1 cellular context compared by ENCODE assay signal in the genomic region with DNA sequence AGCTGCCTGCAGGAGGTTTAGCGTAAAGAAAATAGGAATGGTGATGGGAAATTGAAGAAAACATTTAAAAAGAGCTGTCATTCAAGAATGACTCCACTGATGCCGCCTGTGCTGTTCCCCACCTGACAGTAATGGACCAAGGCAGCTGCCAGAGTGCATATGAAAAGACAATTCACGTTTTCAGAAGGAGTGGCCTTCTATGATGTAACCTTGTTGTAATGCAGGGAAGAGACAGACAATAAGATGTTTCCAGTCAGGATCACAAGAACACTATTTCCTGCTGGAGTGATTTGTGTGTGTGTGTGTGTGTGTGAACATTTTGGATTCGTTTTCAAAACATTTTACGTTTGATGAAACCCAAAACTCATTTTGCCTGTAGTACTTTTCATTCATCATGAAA.
TF ChIP-seq lines count a peak whose summit lies in the region.

No MANE protein-coding gene starts in this region.

TF ChIP-seq in K562, 482 proteins besides CTCF, POLR2A, EP300 and RAD21 (continued from another document and continues in another):
- TF ChIP-seq, protein P1, sequence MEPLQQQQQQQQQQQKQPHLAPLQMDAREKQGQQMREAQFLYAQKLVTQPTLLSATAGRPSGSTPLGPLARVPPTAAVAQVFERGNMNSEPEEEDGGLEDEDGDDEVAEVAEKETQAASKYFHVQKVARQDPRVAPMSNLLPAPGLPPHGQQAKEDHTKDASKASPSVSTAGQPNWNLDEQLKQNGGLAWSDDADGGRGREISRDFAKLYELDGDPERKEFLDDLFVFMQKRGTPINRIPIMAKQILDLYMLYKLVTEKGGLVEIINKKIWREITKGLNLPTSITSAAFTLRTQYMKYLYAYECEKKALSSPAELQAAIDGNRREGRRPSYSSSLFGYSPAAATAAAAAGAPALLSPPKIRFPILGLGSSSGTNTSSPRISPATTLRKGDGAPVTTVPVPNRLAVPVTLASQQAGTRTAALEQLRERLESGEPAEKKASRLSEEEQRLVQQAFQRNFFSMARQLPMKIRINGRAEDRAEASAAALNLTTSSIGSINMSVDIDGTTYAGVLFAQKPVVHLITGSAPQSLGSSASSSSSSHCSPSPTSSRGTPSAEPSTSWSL (CRISPR knock-in tag; IDR thresholded peaks at IDR 0.05; ENCODE audit: borderline replicate concordance), result no peak
- TF ChIP-seq LEF1 (IDR thresholded peaks at IDR 0.05) (peak; percentile 16; the same call in 1 of the 2 replicates), SP2 (IDR thresholded peaks at IDR 0.05; ENCODE audit: extremely low read depth, low read depth, low read length, poor library complexity, severe bottlenecking) (no peak), ZNF121 (CRISPR knock-in tag; conservative IDR thresholded peaks at IDR 0.05) (no peak), ZBTB8A (IDR thresholded peaks at IDR 0.05; ENCODE audit: partially characterized antibody) (no peak), ZNF3 (CRISPR knock-in tag; IDR thresholded peaks at IDR 0.05) (no peak), ZNF347 (CRISPR knock-in tag; IDR thresholded peaks at IDR 0.05; ENCODE audit: low read depth) (no peak), CHD2 (IDR thresholded peaks at IDR 0.05; ENCODE audit: low read depth, low read length) (no peak), CEBPG (CRISPR knock-in tag; IDR thresholded peaks at IDR 0.05) (no peak), CEBPG (tag; conservative IDR thresholded peaks at IDR 0.05 in 1 of 2, IDR thresholded peaks at IDR 0.05 in 1 of 2) (peak in 1 of 2 experiments; percentile 83; a peak in 2 of 4 replicates), NR2F6 (CRISPR knock-in tag; IDR thresholded peaks at IDR 0.05) (no peak), RBFOX2 (IDR thresholded peaks at IDR 0.05; ENCODE audit: low read depth, low read length) (0 out of 2 replicates have a peak, but pooled peaks have one; percentile 32), XRCC4 (IDR thresholded peaks at IDR 0.05; ENCODE audit: extremely low read depth, insufficient read depth, insufficient read length) (no peak), ZNF639 (CRISPR knock-in tag; conservative IDR thresholded peaks at IDR 0.05 in 1 of 2, IDR thresholded peaks at IDR 0.05 in 1 of 2) (no peak), YY1 (IDR thresholded peaks at IDR 0.05; ENCODE audit: borderline replicate concordance in 1 of 3, control insufficient read depth in 1 of 3, extremely low read depth in 1 of 3, insufficient read depth in 3 of 3, insufficient read length in 1 of 3, insufficient replicate concordance in 2 of 3, low read depth in 1 of 3, low read length in 2 of 3) (no peak), ZNF175 (CRISPR knock-in tag; IDR thresholded peaks at IDR 0.05; ENCODE audit: low read depth) (peak; percentile 70), PCBP2 (IDR thresholded peaks at IDR 0.05; ENCODE audit: low read depth, low read length, poor library complexity, severe bottlenecking) (no peak), NFRKB (IDR thresholded peaks at IDR 0.05; ENCODE audit: low read depth) (no peak), RBM22 (IDR thresholded peaks at IDR 0.05; ENCODE audit: low read depth, low read length, poor library complexity, severe bottlenecking) (no peak), DACH1 (IDR thresholded peaks at IDR 0.05; ENCODE audit: partially characterized antibody) (no peak), HIVEP1 (CRISPR knock-in tag; IDR thresholded peaks at IDR 0.05) (no peak), NR1H2 (CRISPR knock-in tag; IDR thresholded peaks at IDR 0.05) (no peak), MAFF (IDR thresholded peaks at IDR 0.05; ENCODE audit: low read length) (no peak), ZBED1 (IDR thresholded peaks at IDR 0.05) (no peak), ZNF76 (CRISPR knock-in tag; IDR thresholded peaks at IDR 0.05; ENCODE audit: borderline replicate concordance) (no peak), SMARCA4 (IDR thresholded peaks at IDR 0.05) (no peak), FOXM1 (IDR thresholded peaks at IDR 0.05; ENCODE audit: low read depth) (no peak), FOXM1 (CRISPR knock-in tag; IDR thresholded peaks at IDR 0.05; ENCODE audit: low read depth) (no peak), MTA3 (IDR thresholded peaks at IDR 0.05; ENCODE audit: borderline replicate concordance) (no peak), THRB (CRISPR knock-in tag; conservative IDR thresholded peaks at IDR 0.05) (no peak), JUNB (CRISPR knock-in tag; conservative IDR thresholded peaks at IDR 0.05) (no peak), MBD2 (IDR thresholded peaks at IDR 0.05; ENCODE audit: borderline replicate concordance, low read depth) (no peak), MECOM (CRISPR knock-in tag; IDR thresholded peaks at IDR 0.05) (0 out of 2 replicates have a peak, but pooled peaks have one; percentile 44), SAFB (IDR thresholded peaks at IDR 0.05; ENCODE audit: borderline replicate concordance, low read depth, low read length) (no peak), PCBP1 (IDR thresholded peaks at IDR 0.05; ENCODE audit: low read depth, low read length, poor library complexity, severe bottlenecking) (no peak), ZNF239 (CRISPR knock-in tag; IDR thresholded peaks at IDR 0.05) (no peak), NCOA6 (IDR thresholded peaks at IDR 0.05) (no peak)
- TF ChIP-seq, protein P2, sequence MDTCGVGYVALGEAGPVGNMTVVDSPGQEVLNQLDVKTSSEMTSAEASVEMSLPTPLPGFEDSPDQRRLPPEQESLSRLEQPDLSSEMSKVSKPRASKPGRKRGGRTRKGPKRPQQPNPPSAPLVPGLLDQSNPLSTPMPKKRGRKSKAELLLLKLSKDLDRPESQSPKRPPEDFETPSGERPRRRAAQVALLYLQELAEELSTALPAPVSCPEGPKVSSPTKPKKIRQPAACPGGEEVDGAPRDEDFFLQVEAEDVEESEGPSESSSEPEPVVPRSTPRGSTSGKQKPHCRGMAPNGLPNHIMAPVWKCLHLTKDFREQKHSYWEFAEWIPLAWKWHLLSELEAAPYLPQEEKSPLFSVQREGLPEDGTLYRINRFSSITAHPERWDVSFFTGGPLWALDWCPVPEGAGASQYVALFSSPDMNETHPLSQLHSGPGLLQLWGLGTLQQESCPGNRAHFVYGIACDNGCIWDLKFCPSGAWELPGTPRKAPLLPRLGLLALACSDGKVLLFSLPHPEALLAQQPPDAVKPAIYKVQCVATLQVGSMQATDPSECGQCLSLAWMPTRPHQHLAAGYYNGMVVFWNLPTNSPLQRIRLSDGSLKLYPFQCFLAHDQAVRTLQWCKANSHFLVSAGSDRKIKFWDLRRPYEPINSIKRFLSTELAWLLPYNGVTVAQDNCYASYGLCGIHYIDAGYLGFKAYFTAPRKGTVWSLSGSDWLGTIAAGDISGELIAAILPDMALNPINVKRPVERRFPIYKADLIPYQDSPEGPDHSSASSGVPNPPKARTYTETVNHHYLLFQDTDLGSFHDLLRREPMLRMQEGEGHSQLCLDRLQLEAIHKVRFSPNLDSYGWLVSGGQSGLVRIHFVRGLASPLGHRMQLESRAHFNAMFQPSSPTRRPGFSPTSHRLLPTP (IDR thresholded peaks at IDR 0.05; ENCODE audit: borderline replicate concordance, extremely low read depth, insufficient read length), result no peak
- TF ChIP-seq, protein P3, sequence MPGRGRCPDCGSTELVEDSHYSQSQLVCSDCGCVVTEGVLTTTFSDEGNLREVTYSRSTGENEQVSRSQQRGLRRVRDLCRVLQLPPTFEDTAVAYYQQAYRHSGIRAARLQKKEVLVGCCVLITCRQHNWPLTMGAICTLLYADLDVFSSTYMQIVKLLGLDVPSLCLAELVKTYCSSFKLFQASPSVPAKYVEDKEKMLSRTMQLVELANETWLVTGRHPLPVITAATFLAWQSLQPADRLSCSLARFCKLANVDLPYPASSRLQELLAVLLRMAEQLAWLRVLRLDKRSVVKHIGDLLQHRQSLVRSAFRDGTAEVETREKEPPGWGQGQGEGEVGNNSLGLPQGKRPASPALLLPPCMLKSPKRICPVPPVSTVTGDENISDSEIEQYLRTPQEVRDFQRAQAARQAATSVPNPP (IDR thresholded peaks at IDR 0.05; ENCODE audit: borderline replicate concordance, insufficient read depth, insufficient read length), result no peak
- TF ChIP-seq, protein P4, sequence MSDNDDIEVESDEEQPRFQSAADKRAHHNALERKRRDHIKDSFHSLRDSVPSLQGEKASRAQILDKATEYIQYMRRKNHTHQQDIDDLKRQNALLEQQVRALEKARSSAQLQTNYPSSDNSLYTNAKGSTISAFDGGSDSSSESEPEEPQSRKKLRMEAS (CRISPR knock-in tag; IDR thresholded peaks at IDR 0.05), result no peak
- TF ChIP-seq, protein P5, sequence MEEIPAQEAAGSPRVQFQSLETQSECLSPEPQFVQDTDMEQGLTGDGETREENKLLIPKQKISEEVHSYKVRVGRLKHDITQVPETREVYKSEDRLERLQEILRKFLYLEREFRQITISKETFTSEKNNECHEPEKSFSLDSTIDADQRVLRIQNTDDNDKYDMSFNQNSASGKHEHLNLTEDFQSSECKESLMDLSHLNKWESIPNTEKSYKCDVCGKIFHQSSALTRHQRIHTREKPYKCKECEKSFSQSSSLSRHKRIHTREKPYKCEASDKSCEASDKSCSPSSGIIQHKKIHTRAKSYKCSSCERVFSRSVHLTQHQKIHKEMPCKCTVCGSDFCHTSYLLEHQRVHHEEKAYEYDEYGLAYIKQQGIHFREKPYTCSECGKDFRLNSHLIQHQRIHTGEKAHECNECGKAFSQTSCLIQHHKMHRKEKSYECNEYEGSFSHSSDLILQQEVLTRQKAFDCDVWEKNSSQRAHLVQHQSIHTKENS (CRISPR knock-in tag; IDR thresholded peaks at IDR 0.05), result no peak
- TF ChIP-seq, protein P6, sequence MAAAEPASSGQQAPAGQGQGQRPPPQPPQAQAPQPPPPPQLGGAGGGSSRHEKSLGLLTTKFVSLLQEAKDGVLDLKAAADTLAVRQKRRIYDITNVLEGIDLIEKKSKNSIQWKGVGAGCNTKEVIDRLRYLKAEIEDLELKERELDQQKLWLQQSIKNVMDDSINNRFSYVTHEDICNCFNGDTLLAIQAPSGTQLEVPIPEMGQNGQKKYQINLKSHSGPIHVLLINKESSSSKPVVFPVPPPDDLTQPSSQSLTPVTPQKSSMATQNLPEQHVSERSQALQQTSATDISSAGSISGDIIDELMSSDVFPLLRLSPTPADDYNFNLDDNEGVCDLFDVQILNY (CRISPR knock-in tag; IDR thresholded peaks at IDR 0.05), result no peak
- TF ChIP-seq, protein P7, sequence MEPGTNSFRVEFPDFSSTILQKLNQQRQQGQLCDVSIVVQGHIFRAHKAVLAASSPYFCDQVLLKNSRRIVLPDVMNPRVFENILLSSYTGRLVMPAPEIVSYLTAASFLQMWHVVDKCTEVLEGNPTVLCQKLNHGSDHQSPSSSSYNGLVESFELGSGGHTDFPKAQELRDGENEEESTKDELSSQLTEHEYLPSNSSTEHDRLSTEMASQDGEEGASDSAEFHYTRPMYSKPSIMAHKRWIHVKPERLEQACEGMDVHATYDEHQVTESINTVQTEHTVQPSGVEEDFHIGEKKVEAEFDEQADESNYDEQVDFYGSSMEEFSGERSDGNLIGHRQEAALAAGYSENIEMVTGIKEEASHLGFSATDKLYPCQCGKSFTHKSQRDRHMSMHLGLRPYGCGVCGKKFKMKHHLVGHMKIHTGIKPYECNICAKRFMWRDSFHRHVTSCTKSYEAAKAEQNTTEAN (CRISPR knock-in tag; IDR thresholded peaks at IDR 0.05), result no peak
- TF ChIP-seq, protein P8, sequence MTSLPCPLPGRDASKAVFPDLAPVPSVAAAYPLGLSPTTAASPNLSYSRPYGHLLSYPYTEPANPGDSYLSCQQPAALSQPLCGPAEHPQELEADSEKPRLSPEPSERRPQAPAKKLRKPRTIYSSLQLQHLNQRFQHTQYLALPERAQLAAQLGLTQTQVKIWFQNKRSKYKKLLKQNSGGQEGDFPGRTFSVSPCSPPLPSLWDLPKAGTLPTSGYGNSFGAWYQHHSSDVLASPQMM (CRISPR knock-in tag; IDR thresholded peaks at IDR 0.05), result no peak
- TF ChIP-seq, protein P9, sequence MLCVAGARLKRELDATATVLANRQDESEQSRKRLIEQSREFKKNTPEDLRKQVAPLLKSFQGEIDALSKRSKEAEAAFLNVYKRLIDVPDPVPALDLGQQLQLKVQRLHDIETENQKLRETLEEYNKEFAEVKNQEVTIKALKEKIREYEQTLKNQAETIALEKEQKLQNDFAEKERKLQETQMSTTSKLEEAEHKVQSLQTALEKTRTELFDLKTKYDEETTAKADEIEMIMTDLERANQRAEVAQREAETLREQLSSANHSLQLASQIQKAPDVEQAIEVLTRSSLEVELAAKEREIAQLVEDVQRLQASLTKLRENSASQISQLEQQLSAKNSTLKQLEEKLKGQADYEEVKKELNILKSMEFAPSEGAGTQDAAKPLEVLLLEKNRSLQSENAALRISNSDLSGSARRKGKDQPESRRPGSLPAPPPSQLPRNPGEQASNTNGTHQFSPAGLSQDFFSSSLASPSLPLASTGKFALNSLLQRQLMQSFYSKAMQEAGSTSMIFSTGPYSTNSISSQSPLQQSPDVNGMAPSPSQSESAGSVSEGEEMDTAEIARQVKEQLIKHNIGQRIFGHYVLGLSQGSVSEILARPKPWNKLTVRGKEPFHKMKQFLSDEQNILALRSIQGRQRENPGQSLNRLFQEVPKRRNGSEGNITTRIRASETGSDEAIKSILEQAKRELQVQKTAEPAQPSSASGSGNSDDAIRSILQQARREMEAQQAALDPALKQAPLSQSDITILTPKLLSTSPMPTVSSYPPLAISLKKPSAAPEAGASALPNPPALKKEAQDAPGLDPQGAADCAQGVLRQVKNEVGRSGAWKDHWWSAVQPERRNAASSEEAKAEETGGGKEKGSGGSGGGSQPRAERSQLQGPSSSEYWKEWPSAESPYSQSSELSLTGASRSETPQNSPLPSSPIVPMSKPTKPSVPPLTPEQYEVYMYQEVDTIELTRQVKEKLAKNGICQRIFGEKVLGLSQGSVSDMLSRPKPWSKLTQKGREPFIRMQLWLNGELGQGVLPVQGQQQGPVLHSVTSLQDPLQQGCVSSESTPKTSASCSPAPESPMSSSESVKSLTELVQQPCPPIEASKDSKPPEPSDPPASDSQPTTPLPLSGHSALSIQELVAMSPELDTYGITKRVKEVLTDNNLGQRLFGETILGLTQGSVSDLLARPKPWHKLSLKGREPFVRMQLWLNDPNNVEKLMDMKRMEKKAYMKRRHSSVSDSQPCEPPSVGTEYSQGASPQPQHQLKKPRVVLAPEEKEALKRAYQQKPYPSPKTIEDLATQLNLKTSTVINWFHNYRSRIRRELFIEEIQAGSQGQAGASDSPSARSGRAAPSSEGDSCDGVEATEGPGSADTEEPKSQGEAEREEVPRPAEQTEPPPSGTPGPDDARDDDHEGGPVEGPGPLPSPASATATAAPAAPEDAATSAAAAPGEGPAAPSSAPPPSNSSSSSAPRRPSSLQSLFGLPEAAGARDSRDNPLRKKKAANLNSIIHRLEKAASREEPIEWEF (CRISPR knock-in tag; IDR thresholded peaks at IDR 0.05), result no peak
